ENCODE assay signal across 15 cellular contexts in the genomic region with DNA sequence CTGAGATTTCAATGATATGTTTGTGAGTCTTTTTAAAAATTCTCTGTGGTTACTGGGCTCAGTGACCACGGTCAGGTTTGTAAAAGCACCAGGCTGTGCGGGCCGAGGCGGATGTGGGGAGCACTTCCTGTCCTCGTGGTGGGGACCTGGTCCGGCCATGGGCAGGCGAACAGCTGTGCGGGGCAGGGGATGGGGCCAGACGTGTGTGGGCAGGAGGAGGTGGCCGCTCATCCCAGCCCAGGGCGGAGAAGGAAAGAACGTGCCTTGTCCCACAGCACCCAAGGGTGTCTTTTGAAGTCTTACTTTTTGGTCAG. TPM values are rescaled to one million over a fixed set of nuclear protein-coding genes. Genes with fewer than 3 reads are reported as not detected.
A peak's percentile ranks its signal among the peaks of the same experiment; 100 is the strongest.
DNase-seq lines count a peak whose midpoint lies in the region; ATAC-seq lines count a peak whose summit lies in the region.
"Had no signal": no experiment of that assay in that cellular context is flagged by ENCODE, and none has a peak within 500 bp of the region (broad histone marks: within the 10 kb centered on the region; RNA-seq: fewer than 3 reads in every experiment).

No MANE protein-coding gene starts in this region.

- no peak overlapping the region for H3K27ac ChIP-seq in aorta (ENCODE audit: low read depth in 1 of 2, low read length in 2 of 2)

- peak; percentile 68 for DNase-seq in UCSD-AML1 (lab: John Stamatoyannopoulos, UW; ENCODE audit: unreplicated experiment)
- peak; percentile 47 to 51 for DNase-seq in aorta
- no peak for DNase-seq in superior temporal gyrus (ENCODE audit: extremely low spot score)
- no peak for DNase-seq in stimulated activated CD4-positive, alpha-beta T cell treated with anti-CD3 and anti-CD28 coated beads, Interleukin-1b, Interleukin-23, amount 100 ng/mL, for 48 hours
- DNase-seq in NCI-H526 (lab: John Stamatoyannopoulos, UW) = no peak
- DNase-seq: activated CD4-positive, alpha-beta memory T cell treated with anti-CD3 and anti-CD28 coated beads for 36 hours; activated naive CD4-positive, alpha-beta T cell treated with Interleukin-2 at 50 U/mL for 16 hours; DMS 273 treated with DMSO at 0.1 percent for 48 hours; Kasumi-1; NCI-H2171 treated with DMSO at 0.1 percent for 48 hours had no signal

- H3K36me3 ChIP-seq in aorta (ENCODE audit: control insufficient read depth in 1 of 2, insufficient read depth in 2 of 2, low read length in 1 of 2) = no peaks in the 10 kb centered on the region

- H3K9me3 ChIP-seq in aorta (ENCODE audit: control insufficient read depth, low read length) = no peaks in the 10 kb centered on the region

- intact Hi-C loops in aorta (cut with DNase I) = no loop called here

- no peaks in the 10 kb centered on the region for H3K4me1 ChIP-seq in aorta (ENCODE audit: control insufficient read depth in 1 of 2, insufficient read depth in 2 of 2, low read length in 2 of 2)

- 89 to 91% methylated on average over 12 of the region's 12 CpGs for WGBS in aorta, 2 donors

- H3K27me3 ChIP-seq in aorta (ENCODE audit: control insufficient read depth in 1 of 2, insufficient read depth in 2 of 2, low read length in 1 of 2) = no peaks in the 10 kb centered on the region

- no peak overlapping the region for H3K4me3 ChIP-seq in aorta (ENCODE audit: low read length in 2 of 2)

- ATAC-seq in GM19035 (IDR thresholded peaks at IDR 0.05; ENCODE audit: unreplicated experiment) (peak; percentile 60), HG03097 (IDR thresholded peaks at IDR 0.05; ENCODE audit: low FRiP score, unreplicated experiment) (peak; percentile 40), aorta (ENCODE audit: low FRiP score) (no peak)

RNA-seq across cellular contexts. Expression of gene OXCT2, which starts 5.2 kb away (rescaled TPM):
- total RNA-seq in aorta = 1 to 10 TPM in 1 of 2 donors, not detected in 1; 1.3 TPM
- under 1 TPM in 1 of 2 donors, not detected in 1; 0.08 TPM for polyA plus RNA-seq in aorta
- total RNA-seq: osteocyte; T-helper 1 cell treated with Interleukin-12 subunit alpha and Interleukin-12 subunit beta and Interleukin-4 antibody, amounts not matched to agents 30 ng/mL and 1 ng/mL, for 36 hours had no signal

RNA-seq across cellular contexts. Expression of gene BMP8B, which starts 12.3 kb away (rescaled TPM):
- 1 to 10 TPM in 1 of 2 donors, under 1 TPM in 1; 0.81 to 1.4 TPM for total RNA-seq in aorta
- 1 to 10 TPM in 1 of 2 donors, under 1 TPM in 1; 0.03 to 1.0 TPM for polyA plus RNA-seq in aorta
- polyA plus RNA-seq: endothelial cell of umbilical vein had no signal

RNA-seq across cellular contexts. Expression of gene PPIE, which starts 37.7 kb away (rescaled TPM):
- 10 to 100 TPM; 34.4 to 38.5 TPM for total RNA-seq in aorta
- 10 to 100 TPM; 46.8 to 60.2 TPM for polyA plus RNA-seq in aorta

Comparison
In these comparisons a context has a peak if more than half of its experiments do, and no peak if none do; other contexts are left out.
1. DNase-seq: peak in UCSD-AML1 (single experiment) and aorta (2 of 2); none in superior temporal gyrus (single experiment), stimulated activated CD4-positive, alpha-beta T cell treated with anti-CD3 and anti-CD28 coated beads, Interleukin-1b, Interleukin-23, amount 100 ng/mL, for 48 hours (single experiment) and NCI-H526 (0 of 2).